Comparison of ENCODE assay signal across 16 cellular contexts in genomic region chr17:64252831-64253230, GRCh38. TPM values are rescaled to one million over a fixed set of nuclear protein-coding genes. Genes with fewer than 3 reads are reported as not detected.
DNase-seq lines count a peak whose midpoint lies in the region; ATAC-seq and TF ChIP-seq lines count a peak whose summit lies in the region.
"Had no signal": no experiment of that assay in that cellular context is flagged by ENCODE, and none has a peak within 500 bp of the region (broad histone marks: within the 10 kb centered on the region; RNA-seq: fewer than 3 reads in every experiment).

No MANE protein-coding gene starts in this region.

- H2BK5ac ChIP-seq in mesendoderm (ENCODE audit: low read length): no peak overlapping the region

- H3K23ac ChIP-seq in mesendoderm (ENCODE audit: low read length): no peak overlapping the region

- H2AK5ac ChIP-seq in mesendoderm (ENCODE audit: low read length): no peak overlapping the region

- ATAC-seq in HG03457 (IDR thresholded peaks at IDR 0.05; ENCODE audit: unreplicated experiment): no peak

- no peaks in the 10 kb centered on the region for H3K9me3 Mint-ChIP-seq in MCF 10A (ENCODE audit: unreplicated experiment)

- no peak overlapping the region for H2BK120ac ChIP-seq in mesendoderm (ENCODE audit: low read depth, low read length)

- peaks cover 20% of the 10 kb centered on the region for H3K36me3 Mint-ChIP-seq in MCF 10A (ENCODE audit: insufficient read depth, unreplicated experiment)

- no peak overlapping the region for H3K27ac ChIP-seq in mesendoderm (ENCODE audit: low read depth, low read length)
- H3K27ac ChIP-seq: 22Rv1, SJCRH30 had no signal

- no peaks in the 10 kb centered on the region for H3K27me3 Mint-ChIP-seq in MCF 10A (ENCODE audit: insufficient read depth, unreplicated experiment)

- no CpG with 5 or more reads among the region's 1 CpG for WGBS in mesendoderm (ENCODE audit: extremely low coverage, insufficient coverage, low lambda C conversion rate)

- intact Hi-C loops in MCF 10A (cut with micrococcal nuclease): no loop called here

- in situ Hi-C loops in T47D (cut with HindIII; ENCODE audit: low pct_unique_long_range_greater_than_20kb, low sequenced_read_pairs): no loop called here

- no peak overlapping the region for H4K8ac ChIP-seq in mesendoderm (ENCODE audit: low read depth, low read length)

- H3K4me3 ChIP-seq in mesendoderm (ENCODE audit: low read length): no peak overlapping the region
- H3K4me3 ChIP-seq: SJCRH30 had no signal

- POLR2A ChIA-PET in MCF 10A (lab: Yijun Ruan, JAX): interaction anchor here (1.9 kb wide), 1 partner anchor 107 kb away, joined by 8 read pairs; no protein-coding TSS in a partner anchor

- no peak overlapping the region for H3K9ac ChIP-seq in mesendoderm (ENCODE audit: low read length)

- peaks cover 39% of the 10 kb centered on the region for H3K4me1 Mint-ChIP-seq in MCF 10A (ENCODE audit: insufficient read depth, unreplicated experiment)

- no peak overlapping the region for H3K4me2 ChIP-seq in mesendoderm (ENCODE audit: low read length)

- H2BK15ac ChIP-seq in mesendoderm (replicated peaks; ENCODE audit: low read depth): no peak overlapping the region

- H3K4me3 Mint-ChIP-seq in MCF 10A (ENCODE audit: unreplicated experiment): no peak overlapping the region

- H3K18ac ChIP-seq in mesendoderm (ENCODE audit: low read length): no peak overlapping the region

- BruUV-seq in MCF 10A (replicated peaks; lab: Mats Ljungman, UMichigan): no TSS peak

- no peaks in the 10 kb centered on the region for H3K79me2 ChIP-seq in mesendoderm (ENCODE audit: control insufficient read depth, insufficient read depth, low read length)

- no peak overlapping the region for H3K27ac Mint-ChIP-seq in MCF 10A (ENCODE audit: low read depth, unreplicated experiment)

- DNase-seq in T47D (ENCODE audit: low read depth in 1 of 2, low spot score in 1 of 2) (peak; percentile 51 to 59), MCF 10A (ENCODE audit: unreplicated experiment) (no peak), amniotic epithelial cell (ENCODE audit: low read depth) (peak; percentile 38), mesendoderm (peak; percentile 30), NCI-H345 treated with DMSO at 0.1 percent for 48 hours (lab: John Stamatoyannopoulos, UW; ENCODE audit: unreplicated experiment) (no peak), Ammon's horn (ENCODE audit: low spot score) (no peak), NCI-H1092 treated with DMSO at 0.1 percent for 48 hours (lab: John Stamatoyannopoulos, UW) (no peak)
- DNase-seq: DND-41, NCI-H1417 treated with DMSO at 0.1 percent for 48 hours, NCI-H2029, NCI-H2171, NCI-H510A, NCI-H774, SJCRH30 had no signal

- H3K27me3 ChIP-seq in mesendoderm (ENCODE audit: insufficient read depth, low read length, poor library complexity): peaks cover 2% of the 10 kb centered on the region
- H3K27me3 ChIP-seq: SJCRH30 had no signal

- H3K36me3 ChIP-seq in mesendoderm (ENCODE audit: control insufficient read depth, insufficient read depth, low read length): no peaks in the 10 kb centered on the region
- H3K36me3 ChIP-seq: SJCRH30 had no signal

- TF ChIP-seq CTCF in MCF 10A (IDR thresholded peaks at IDR 0.05; ENCODE audit: unreplicated experiment): no peak

- H3K4me1 ChIP-seq in mesendoderm (ENCODE audit: control insufficient read depth, low read depth, low read length): no peaks in the 10 kb centered on the region
- H3K4me1 ChIP-seq: SJCRH30 had no signal

- peaks cover 5% of the 10 kb centered on the region for H3K79me1 ChIP-seq in mesendoderm (ENCODE audit: low read length)

- no peak overlapping the region for H3K4ac ChIP-seq in mesendoderm (ENCODE audit: low read depth, low read length)

- CTCF ChIA-PET in MCF 10A (lab: Yijun Ruan, JAX): interaction anchor here (0.7 kb wide), 1 partner anchor 16 kb away, joined by 3 read pairs; no protein-coding TSS in a partner anchor

- no peak overlapping the region for H3K56ac ChIP-seq in mesendoderm (ENCODE audit: low read length)

- H4K5ac ChIP-seq in mesendoderm (ENCODE audit: low read length): no peak overlapping the region

RNA-seq across cellular contexts. Expression of gene TEX2, which starts 10.2 kb away (rescaled TPM):
- 33.7 and 42.2 TPM in 2 replicates for total RNA-seq in MCF 10A (2022)
- 8.1 TPM for polyA plus RNA-seq in mesendoderm (2013, experiment 1 of 2)
- 8.0 TPM for polyA plus RNA-seq in mesendoderm (2013, experiment 2 of 2)

Comparison
In these comparisons a context has a peak if more than half of its experiments do, and no peak if none do; other contexts are left out.
1. DNase-seq: peak in T47D (2 of 2), amniotic epithelial cell (single experiment) and mesendoderm (single experiment); none in MCF 10A (single experiment), NCI-H345 treated with DMSO at 0.1 percent for 48 hours (single experiment), Ammon's horn (single experiment) and NCI-H1092 treated with DMSO at 0.1 percent for 48 hours (single experiment).